ENCODE assay signal across 7 cellular contexts in the genomic region with DNA sequence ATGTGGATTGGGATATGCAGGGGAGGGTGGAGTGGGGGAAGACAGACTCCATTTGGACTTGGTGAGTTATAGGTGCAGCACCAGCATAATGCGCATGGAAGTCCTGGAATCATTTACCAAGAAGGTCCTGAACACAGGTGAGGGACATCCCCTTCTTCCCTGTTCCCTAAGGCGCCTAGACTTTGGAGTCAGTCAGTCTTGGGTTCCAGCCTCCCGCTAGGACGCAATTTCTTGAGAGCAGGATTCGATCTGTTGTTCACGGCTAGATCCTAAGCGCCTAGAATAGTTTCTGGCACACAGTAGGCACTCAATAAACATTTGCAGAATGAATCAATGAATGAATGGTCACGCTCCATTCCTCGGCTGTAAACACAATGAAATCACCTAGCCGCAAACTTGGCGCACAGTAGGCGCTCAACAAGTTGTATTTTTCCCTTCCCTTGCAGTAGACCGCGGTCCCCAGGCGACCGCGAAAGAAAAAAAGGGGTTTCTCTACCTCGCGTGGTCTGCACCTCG. TPM values are rescaled to one million over a fixed set of nuclear protein-coding genes. Genes with fewer than 3 reads are reported as not detected.
DNase-seq lines count a peak whose midpoint lies in the region; ATAC-seq and TF ChIP-seq lines count a peak whose summit lies in the region.

No MANE protein-coding gene starts in this region.

- no peaks in the 10 kb centered on the region for H3K36me3 ChIP-seq in skeletal muscle tissue (ENCODE audit: control insufficient read depth in 3 of 3, insufficient read depth in 3 of 3, low read length in 3 of 3)

- peak overlapping the region; percentile 53 to 77 (median 70) for H3K9ac ChIP-seq in skeletal muscle tissue (ENCODE audit: low read depth in 1 of 3, low read length in 3 of 3)

- DNase-seq in RWPE1 (ENCODE audit: low spot score) (no peak), fibroblast of the aortic adventitia (ENCODE audit: low read depth) (no peak), amniotic stem cell (lab: John Stamatoyannopoulos, UW) (no peak), NCI-H446 (lab: John Stamatoyannopoulos, UW) (no peak)

- peak overlapping the region; percentile 68 for H3K4me3 ChIP-seq in fibroblast of the aortic adventitia (ENCODE audit: low read depth, low read length)
- H3K4me3 ChIP-seq in skeletal muscle tissue (ENCODE audit: low read length in 3 of 3), result peak overlapping the region; percentile 73 to 77 (median 75)

- peaks cover 7 to 13% (median 9%) of the 10 kb centered on the region in 3 donors for H3K4me1 ChIP-seq in skeletal muscle tissue (ENCODE audit: control insufficient read depth in 3 of 3, insufficient read depth in 3 of 3, low read length in 3 of 3)

- peak overlapping the region; percentile 83 for H3K27ac ChIP-seq in RWPE1
- no peak overlapping the region for H3K27ac ChIP-seq in skeletal muscle tissue (ENCODE audit: low read depth, low read length)

- POLR2A ChIA-PET in RWPE1 (lab: Yijun Ruan, JAX; ENCODE audit: low non-redundant PET), result no interaction called here

- H3K27me3 ChIP-seq in skeletal muscle tissue (ENCODE audit: control insufficient read depth in 3 of 3, insufficient read depth in 3 of 3, low read length in 3 of 3), result peaks cover 4 to 29% (median 13%) of the 10 kb centered on the region in 3 donors

- no peaks in the 10 kb centered on the region for H3K9me3 ChIP-seq in skeletal muscle tissue (ENCODE audit: control insufficient read depth in 3 of 3, low read length in 3 of 3)

- TF ChIP-seq CTCF in RWPE1 (conservative IDR thresholded peaks at IDR 0.05; ENCODE audit: low read depth), result no peak
- TF ChIP-seq CTCF in fibroblast of the aortic adventitia (IDR thresholded peaks at IDR 0.05; ENCODE audit: insufficient read depth, low read length), result no peak

- peak; percentile 3 for ATAC-seq in GM19438 (IDR thresholded peaks at IDR 0.05; ENCODE audit: low read depth, unreplicated experiment)
- no peak for ATAC-seq in HG03196 (IDR thresholded peaks at IDR 0.05; ENCODE audit: unreplicated experiment)

- CTCF ChIA-PET in RWPE1 (lab: Yijun Ruan, JAX), result no interaction called here

RNA-seq across cellular contexts. Expression of a gene that starts 1.0 kb away (rescaled TPM):
- total RNA-seq in fibroblast of the aortic adventitia (ENCODE audit: low replicate concordance) (10.6 and 20.0 TPM in 2 replicates), skeletal muscle tissue (6.8 TPM)
